In genomic region chr7:35799846-35800717, GRCh38 we compare ENCODE assay signal across 1 cellular context.
TF ChIP-seq lines count a peak whose summit lies in the region.

No MANE protein-coding gene starts in this region.

TF ChIP-seq in HepG2, 621 proteins besides CTCF, POLR2A, EP300 and RAD21 (continued from another document and continues in another):
- TF ChIP-seq ZNF414 (CRISPR knock-in tag; IDR thresholded peaks at IDR 0.05): no peak
- no peak for TF ChIP-seq TFAP4 (IDR thresholded peaks at IDR 0.05; ENCODE audit: borderline replicate concordance, low read depth)
- TF ChIP-seq ZNF761 (CRISPR knock-in tag; conservative IDR thresholded peaks at IDR 0.05): no peak
- TF ChIP-seq ELF4 (CRISPR knock-in tag; IDR thresholded peaks at IDR 0.05; ENCODE audit: borderline replicate concordance): no peak
- no peak for TF ChIP-seq ZBTB37 (CRISPR knock-in tag; IDR thresholded peaks at IDR 0.05)
- TF ChIP-seq MED1 (CRISPR knock-in tag; IDR thresholded peaks at IDR 0.05): no peak
- TF ChIP-seq EZH2 (conservative IDR thresholded peaks at IDR 0.05; ENCODE audit: low read depth, low read length): no peak
- TF ChIP-seq KAT2B (IDR thresholded peaks at IDR 0.05; ENCODE audit: borderline replicate concordance, low read depth, low read length): no peak
- TF ChIP-seq ZNF512 (CRISPR knock-in tag; IDR thresholded peaks at IDR 0.05): no peak
- no peak for TF ChIP-seq ZNF430 (CRISPR knock-in tag; IDR thresholded peaks at IDR 0.05)
- TF ChIP-seq FOXP1 (IDR thresholded peaks at IDR 0.05): no peak
- no peak for TF ChIP-seq FOXP1 (CRISPR knock-in tag; IDR thresholded peaks at IDR 0.05)
- TF ChIP-seq ZGPAT (CRISPR knock-in tag; IDR thresholded peaks at IDR 0.05): no peak
- TF ChIP-seq ZNF496 (CRISPR knock-in tag; IDR thresholded peaks at IDR 0.05; ENCODE audit: insufficient replicate concordance): no peak
- no peak for TF ChIP-seq THRA (CRISPR knock-in tag; IDR thresholded peaks at IDR 0.05; ENCODE audit: borderline replicate concordance)
- peak; percentile 71; the same call in 1 of the 2 replicates for TF ChIP-seq ZSCAN30 (CRISPR knock-in tag; IDR thresholded peaks at IDR 0.05)
- no peak for TF ChIP-seq ZSCAN12 (CRISPR knock-in tag; IDR thresholded peaks at IDR 0.05)
- no peak for TF ChIP-seq NAIF1 (CRISPR knock-in tag; IDR thresholded peaks at IDR 0.05; ENCODE audit: borderline replicate concordance)
- no peak for TF ChIP-seq SP4 (CRISPR knock-in tag; IDR thresholded peaks at IDR 0.05)
- TF ChIP-seq ZNF644 (CRISPR knock-in tag; IDR thresholded peaks at IDR 0.05; ENCODE audit: low read depth): no peak
- no peak for TF ChIP-seq SYNCRIP (IDR thresholded peaks at IDR 0.05; ENCODE audit: insufficient read depth, low read depth, low read length)
- no peak for TF ChIP-seq ZNF331 (CRISPR knock-in tag; IDR thresholded peaks at IDR 0.05)
- no peak for TF ChIP-seq SOX6 (IDR thresholded peaks at IDR 0.05)
- TF ChIP-seq SOX6 (CRISPR knock-in tag; IDR thresholded peaks at IDR 0.05): no peak
- TF ChIP-seq KDM1A (CRISPR knock-in tag; IDR thresholded peaks at IDR 0.05): no peak
- no peak for TF ChIP-seq ELK4 (CRISPR knock-in tag; IDR thresholded peaks at IDR 0.05; ENCODE audit: borderline replicate concordance)
- TF ChIP-seq DNMT1 (CRISPR knock-in tag; IDR thresholded peaks at IDR 0.05): no peak; the same call in 1 of the 2 replicates
- TF ChIP-seq ZNF260 (CRISPR knock-in tag; IDR thresholded peaks at IDR 0.05; ENCODE audit: borderline replicate concordance, low read depth): no peak
- no peak for TF ChIP-seq ZNF580 (CRISPR knock-in tag; IDR thresholded peaks at IDR 0.05; ENCODE audit: borderline replicate concordance, low read depth)
- no peak for TF ChIP-seq ZNF562 (CRISPR knock-in tag; IDR thresholded peaks at IDR 0.05; ENCODE audit: borderline replicate concordance)
- peak; percentile 35; the same call in 1 of the 2 replicates for TF ChIP-seq ZNF878 (CRISPR knock-in tag; IDR thresholded peaks at IDR 0.05)
- no peak for TF ChIP-seq YEATS4 (CRISPR knock-in tag; IDR thresholded peaks at IDR 0.05; ENCODE audit: borderline replicate concordance)
- no peak for TF ChIP-seq KDM3A (CRISPR knock-in tag; IDR thresholded peaks at IDR 0.05; ENCODE audit: low read depth)
- no peak for TF ChIP-seq ZNF747 (CRISPR knock-in tag; IDR thresholded peaks at IDR 0.05; ENCODE audit: borderline replicate concordance)
- TF ChIP-seq TMF1 (CRISPR knock-in tag; IDR thresholded peaks at IDR 0.05; ENCODE audit: low read depth): no peak
- no peak for TF ChIP-seq TFDP1 (CRISPR knock-in tag; IDR thresholded peaks at IDR 0.05; ENCODE audit: borderline replicate concordance)
- TF ChIP-seq GABPA (IDR thresholded peaks at IDR 0.05; ENCODE audit: low read depth, low read length): no peak
- TF ChIP-seq GABPA (CRISPR knock-in tag; IDR thresholded peaks at IDR 0.05; ENCODE audit: low read depth): no peak
- no peak for TF ChIP-seq SP2 (CRISPR knock-in tag; IDR thresholded peaks at IDR 0.05)
- TF ChIP-seq MEF2D (CRISPR knock-in tag; IDR thresholded peaks at IDR 0.05): no peak
- TF ChIP-seq BRD4 (CRISPR knock-in tag; IDR thresholded peaks at IDR 0.05): peak; percentile 13; the same call in 1 of the 2 replicates
- 0 out of 2 replicates have a peak, but pooled peaks have one; percentile 42 for TF ChIP-seq HOXA5 (CRISPR knock-in tag; IDR thresholded peaks at IDR 0.05)
- TF ChIP-seq ZNF362 (CRISPR knock-in tag; IDR thresholded peaks at IDR 0.05; ENCODE audit: borderline replicate concordance): no peak
- TF ChIP-seq NFE2L2 (IDR thresholded peaks at IDR 0.05; ENCODE audit: low read length): no peak
- peak; percentile 11; the same call in 1 of the 2 replicates for TF ChIP-seq ZNF556 (CRISPR knock-in tag; IDR thresholded peaks at IDR 0.05; ENCODE audit: borderline replicate concordance)
- TF ChIP-seq REL (CRISPR knock-in tag; conservative IDR thresholded peaks at IDR 0.05): no peak
- no peak for TF ChIP-seq ZNF546 (CRISPR knock-in tag; conservative IDR thresholded peaks at IDR 0.05)
- TF ChIP-seq MEIS2 (CRISPR knock-in tag; IDR thresholded peaks at IDR 0.05): peak; percentile 55; the same call in 1 of the 2 replicates
- no peak for TF ChIP-seq SATB2 (CRISPR knock-in tag; IDR thresholded peaks at IDR 0.05)
- TF ChIP-seq CCDC6 (CRISPR knock-in tag; IDR thresholded peaks at IDR 0.05): peak; percentile 68
- TF ChIP-seq FOXO1 (CRISPR knock-in tag; IDR thresholded peaks at IDR 0.05): no peak
- peak; percentile 17 for TF ChIP-seq TEAD3 (CRISPR knock-in tag; optimal IDR thresholded peaks at IDR 0.05; ENCODE audit: borderline replicate concordance)
- no peak for TF ChIP-seq GATAD2A (CRISPR knock-in tag; IDR thresholded peaks at IDR 0.05)
- no peak for TF ChIP-seq SOX5 (CRISPR knock-in tag; IDR thresholded peaks at IDR 0.05; ENCODE audit: borderline replicate concordance)
- no peak for TF ChIP-seq ZNF280B (CRISPR knock-in tag; IDR thresholded peaks at IDR 0.05; ENCODE audit: borderline replicate concordance)
- TF ChIP-seq ZNF256 (CRISPR knock-in tag; conservative IDR thresholded peaks at IDR 0.05): no peak; the same call in 1 of the 2 replicates
- TF ChIP-seq ATF1 (CRISPR knock-in tag; IDR thresholded peaks at IDR 0.05): no peak
- no peak for TF ChIP-seq PAX8 (CRISPR knock-in tag; IDR thresholded peaks at IDR 0.05; ENCODE audit: borderline replicate concordance)
- no peak for TF ChIP-seq ZNF589 (CRISPR knock-in tag; conservative IDR thresholded peaks at IDR 0.05)
- TF ChIP-seq KDM5B (CRISPR knock-in tag; IDR thresholded peaks at IDR 0.05; ENCODE audit: borderline replicate concordance): peak; percentile 43; the same call in 1 of the 2 replicates
- no peak for TF ChIP-seq CENPX (CRISPR knock-in tag; IDR thresholded peaks at IDR 0.05)
- no peak for TF ChIP-seq GZF1 (CRISPR knock-in tag; IDR thresholded peaks at IDR 0.05)
